8 cellular contexts compared by ENCODE assay signal in the genomic region with DNA sequence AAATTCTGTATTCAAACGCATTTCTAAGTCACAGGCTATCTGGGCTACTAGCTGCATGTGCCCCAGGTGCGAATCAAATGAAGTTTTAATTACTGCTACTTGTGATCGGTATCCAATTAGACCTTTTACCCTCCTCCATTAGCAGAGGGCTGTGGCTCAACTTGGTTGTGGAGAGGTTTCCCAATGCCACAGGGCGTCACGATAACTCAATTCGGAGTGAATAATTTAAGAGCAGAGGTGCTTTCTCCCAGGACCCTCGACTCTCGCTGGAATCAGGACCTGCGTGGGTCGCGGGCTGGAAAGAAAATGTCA. TPM values are rescaled to one million over a fixed set of nuclear protein-coding genes. Genes with fewer than 3 reads are reported as not detected.
DNase-seq lines count a peak whose midpoint lies in the region; ATAC-seq and TF ChIP-seq lines count a peak whose summit lies in the region.

No MANE protein-coding gene starts in this region.

- no peaks in the 10 kb centered on the region for H3K4me1 ChIP-seq in ES-I3 (ENCODE audit: insufficient read depth, low read length)
- peaks cover 8% of the 10 kb centered on the region for H3K4me1 ChIP-seq in upper lobe of right lung

- H3K9me3 ChIP-seq in ES-I3 (ENCODE audit: control insufficient read depth, insufficient read depth, low read length): no peaks in the 10 kb centered on the region
- no peaks in the 10 kb centered on the region for H3K9me3 ChIP-seq in upper lobe of right lung

- no peaks in the 10 kb centered on the region for H3K27me3 ChIP-seq in upper lobe of right lung

- H3K4me3 Mint-ChIP-seq in MCF 10A (ENCODE audit: unreplicated experiment) (peak overlapping the region; percentile 95), memory B cell (peak overlapping the region; percentile 84)

- peak overlapping the region; percentile 76 for H3K4me3 ChIP-seq in upper lobe of right lung

- H3K27me3 Mint-ChIP-seq in MCF 10A (ENCODE audit: insufficient read depth, unreplicated experiment) (no peaks in the 10 kb centered on the region), memory B cell (no peaks in the 10 kb centered on the region)

- H3K27ac Mint-ChIP-seq in MCF 10A (ENCODE audit: low read depth, unreplicated experiment): peak overlapping the region; percentile 97
- H3K27ac Mint-ChIP-seq in memory B cell: peak overlapping the region; percentile 91

- H3K36me3 Mint-ChIP-seq in MCF 10A (ENCODE audit: insufficient read depth, unreplicated experiment): no peaks in the 10 kb centered on the region
- peaks cover 3% of the 10 kb centered on the region for H3K36me3 Mint-ChIP-seq in memory B cell

- H3K36me3 ChIP-seq in ES-I3 (ENCODE audit: insufficient read depth, low read length) (0 out of 2 replicates have a peak, but pooled peaks cover 5% of the 10 kb centered on the region), upper lobe of right lung (peaks cover 7% of the 10 kb centered on the region)

- POLR2A ChIA-PET in MCF 10A (lab: Yijun Ruan, JAX): interaction anchor here (0.6 to 1.7 kb wide), 5 partner anchors 11 to 1505 kb away, joined by 3 to 5 read pairs (median 4); no protein-coding TSS in a partner anchor

- peaks cover 7% of the 10 kb centered on the region for H3K4me1 Mint-ChIP-seq in MCF 10A (ENCODE audit: insufficient read depth, unreplicated experiment)
- H3K4me1 Mint-ChIP-seq in memory B cell: peaks cover 16% of the 10 kb centered on the region

- intact Hi-C loops in MCF 10A (cut with micrococcal nuclease) (no loop called here), upper lobe of right lung (cut with DNase I) (no loop called here)

- TF ChIP-seq CTCF in MCF 10A (IDR thresholded peaks at IDR 0.05; ENCODE audit: unreplicated experiment) (no peak), upper lobe of right lung (IDR thresholded peaks at IDR 0.05) (no peak)

- BruUV-seq in MCF 10A (replicated peaks; lab: Mats Ljungman, UMichigan): no TSS peak

- no peaks in the 10 kb centered on the region for H3K9me3 Mint-ChIP-seq in MCF 10A (ENCODE audit: unreplicated experiment)
- no peaks in the 10 kb centered on the region for H3K9me3 Mint-ChIP-seq in memory B cell

- DNase-seq in KG1 (lab: John Stamatoyannopoulos, UW) (peak; percentile 57), MCF 10A (ENCODE audit: unreplicated experiment) (no peak), memory B cell (ENCODE audit: low spot score in 2 of 2) (no peak), upper lobe of right lung (no peak), inferior parietal cortex (ENCODE audit: extremely low spot score) (no peak), foreskin melanocyte (no peak)

- ATAC-seq in GM21576 (IDR thresholded peaks at IDR 0.05; ENCODE audit: unreplicated experiment) (peak; percentile 9), memory B cell (ENCODE audit: low read depth) (peak; percentile 6), upper lobe of right lung (peak; percentile 17)

- peak overlapping the region; percentile 97 for H3K27ac ChIP-seq in upper lobe of right lung

- CTCF ChIA-PET in MCF 10A (lab: Yijun Ruan, JAX): interaction anchor here (0.6 to 2.7 kb wide), 3 partner anchors 91 to 195 kb away, joined by 3 to 9 read pairs (median 3); no protein-coding TSS in a partner anchor

- peak overlapping the region; percentile 95; the same call in 1 of the 2 replicates for H3K9ac ChIP-seq in ES-I3 (ENCODE audit: low read depth, low read length)

RNA-seq across cellular contexts. Expression of gene SAYSD1, which starts 0.6 kb away (rescaled TPM):
- total RNA-seq in MCF 10A (2022) (8.4 and 10.9 TPM in 2 replicates), upper lobe of right lung (15.2 TPM)
